10 cellular contexts compared by ENCODE assay signal in genomic region chr7:27116019-27116411, GRCh38. TPM values are rescaled to one million over a fixed set of nuclear protein-coding genes. Genes with fewer than 3 reads are reported as not detected.
DNase-seq lines count a peak whose midpoint lies in the region; ATAC-seq and TF ChIP-seq lines count a peak whose summit lies in the region.
"Had no signal": no experiment of that assay in that cellular context is flagged by ENCODE, and none has a peak within 500 bp of the region (broad histone marks: within the 10 kb centered on the region; RNA-seq: fewer than 3 reads in every experiment).

No MANE protein-coding gene starts in this region.

- intact Hi-C loops in left lung (cut with DNase I) = no loop called here

- H3K4me3 Mint-ChIP-seq in activated CD8-positive, alpha-beta memory T cell treated with anti-CD3 and anti-CD28 coated beads, Interleukin-2, amount 10 ng/mL, durations not matched to agents 7 days and 5 days = no peak overlapping the region
- H3K4me3 Mint-ChIP-seq: memory B cell; stimulated activated effector memory CD8-positive, alpha-beta T cell treated with anti-CD3 and anti-CD28 coated beads, Interleukin-12 subunit alpha, Interleukin-12 subunit beta, amount 100 ng/mL, for 72 hours; T-helper 17 cell had no signal

- TF ChIP-seq CTCF in astrocyte of the cerebellum (IDR thresholded peaks at IDR 0.05; ENCODE audit: low read depth, low read length, missing control alignments) (no peak), left lung (IDR thresholded peaks at IDR 0.05) (no peak), thoracic aorta (IDR thresholded peaks at IDR 0.05) (no peak)

- H3K27ac ChIP-seq in left lung (peak overlapping the region; percentile 73 to 86), thoracic aorta (peak overlapping the region; percentile 96 to 99)

- H3K4me3 ChIP-seq in astrocyte of the cerebellum (ENCODE audit: low read depth, low read length) (peak overlapping the region; percentile 76), left lung (peak overlapping the region; percentile 33 to 41), thoracic aorta (peak overlapping the region; percentile 99)

- DNase-seq in astrocyte of the cerebellum (ENCODE audit: low read depth) = no peak
- DNase-seq in left lung = no peak
- no peak for DNase-seq in thoracic aorta (ENCODE audit: low spot score)
- no peak for DNase-seq in H4 (ENCODE audit: low spot score)
- no peak for DNase-seq in activated CD8-positive, alpha-beta memory T cell treated with anti-CD3 and anti-CD28 coated beads, Interleukin-2, amount 10 ng/mL, durations not matched to agents 7 days and 5 days
- DNase-seq: amniotic stem cell, T-helper 17 cell had no signal

- H3K27me3 Mint-ChIP-seq in activated CD8-positive, alpha-beta memory T cell treated with anti-CD3 and anti-CD28 coated beads, Interleukin-2, amount 10 ng/mL, durations not matched to agents 7 days and 5 days = peaks cover 3% of the 10 kb centered on the region

- H3K9me3 ChIP-seq in left lung (no peaks in the 10 kb centered on the region), thoracic aorta (no peaks in the 10 kb centered on the region)

- in situ Hi-C loops in astrocyte of the cerebellum (cut with HindIII; ENCODE audit: low sequenced_read_pairs) = loop anchor here (5.0 kb wide), 1 partner anchor 264 kb away; no protein-coding TSS in a partner anchor

- no peak overlapping the region for H3K27ac Mint-ChIP-seq in activated CD8-positive, alpha-beta memory T cell treated with anti-CD3 and anti-CD28 coated beads, Interleukin-2, amount 10 ng/mL, durations not matched to agents 7 days and 5 days
- H3K27ac Mint-ChIP-seq: memory B cell; stimulated activated effector memory CD8-positive, alpha-beta T cell treated with anti-CD3 and anti-CD28 coated beads, Interleukin-12 subunit alpha, Interleukin-12 subunit beta, amount 100 ng/mL, for 72 hours; T-helper 17 cell had no signal

- H3K4me1 ChIP-seq in left lung (peaks cover 6% of the 10 kb centered on the region in 2 donors), thoracic aorta (ENCODE audit: control insufficient read depth in 1 of 2, low read depth in 2 of 2) (peaks cover 10 to 39% of the 10 kb centered on the region in 2 donors)

- CTCF ChIA-PET in activated CD8-positive, alpha-beta memory T cell treated with anti-CD3 and anti-CD28 coated beads, Interleukin-2, amount 10 ng/mL, durations not matched to agents 7 days and 5 days (lab: Charles Lee) = no interaction called here

- H3K27me3 ChIP-seq in left lung (peaks cover 6 to 80% of the 10 kb centered on the region in 2 donors), thoracic aorta (replicated peaks; ENCODE audit: insufficient read depth) (no peaks in the 10 kb centered on the region)

- no peaks in the 10 kb centered on the region for H3K4me1 Mint-ChIP-seq in activated CD8-positive, alpha-beta memory T cell treated with anti-CD3 and anti-CD28 coated beads, Interleukin-2, amount 10 ng/mL, durations not matched to agents 7 days and 5 days
- H3K4me1 Mint-ChIP-seq: memory B cell; stimulated activated effector memory CD8-positive, alpha-beta T cell treated with anti-CD3 and anti-CD28 coated beads, Interleukin-12 subunit alpha, Interleukin-12 subunit beta, amount 100 ng/mL, for 72 hours; T-helper 17 cell had no signal

- ATAC-seq in left lung = no peak
- ATAC-seq in thoracic aorta (ENCODE audit: insufficient number of reproducible peaks, low FRiP score, low read depth) = no peak
- no peak for ATAC-seq in activated CD8-positive, alpha-beta memory T cell treated with anti-CD3 and anti-CD28 coated beads, Interleukin-2, amount 10 ng/mL, durations not matched to agents 7 days and 5 days
- ATAC-seq in HG03354 (IDR thresholded peaks at IDR 0.05; ENCODE audit: poor library complexity, severe bottlenecking, unreplicated experiment) = no peak
- ATAC-seq: stimulated activated effector memory CD8-positive, alpha-beta T cell treated with anti-CD3 and anti-CD28 coated beads, Interleukin-12 subunit alpha, Interleukin-12 subunit beta, amount 100 ng/mL, for 72 hours; T-helper 17 cell had no signal

- H3K36me3 ChIP-seq in left lung (no peaks in the 10 kb centered on the region), thoracic aorta (no peaks in the 10 kb centered on the region)

- H3K9me3 Mint-ChIP-seq in activated CD8-positive, alpha-beta memory T cell treated with anti-CD3 and anti-CD28 coated beads, Interleukin-2, amount 10 ng/mL, durations not matched to agents 7 days and 5 days (ENCODE audit: low read depth) = no peaks in the 10 kb centered on the region
- H3K9me3 Mint-ChIP-seq: memory B cell; stimulated activated effector memory CD8-positive, alpha-beta T cell treated with anti-CD3 and anti-CD28 coated beads, Interleukin-12 subunit alpha, Interleukin-12 subunit beta, amount 100 ng/mL, for 72 hours had no signal

- H3K36me3 Mint-ChIP-seq in activated CD8-positive, alpha-beta memory T cell treated with anti-CD3 and anti-CD28 coated beads, Interleukin-2, amount 10 ng/mL, durations not matched to agents 7 days and 5 days = no peaks in the 10 kb centered on the region
- H3K36me3 Mint-ChIP-seq: memory B cell; stimulated activated effector memory CD8-positive, alpha-beta T cell treated with anti-CD3 and anti-CD28 coated beads, Interleukin-12 subunit alpha, Interleukin-12 subunit beta, amount 100 ng/mL, for 72 hours had no signal

RNA-seq across cellular contexts. Expression of gene HOXA2, which starts 13.5 kb away (rescaled TPM):
- total RNA-seq in left lung = 1 to 10 TPM in 1 of 2 donors, under 1 TPM in 1; 0.61 to 1.4 TPM
- total RNA-seq in thoracic aorta = 1 to 10 TPM; 3.4 to 4.6 TPM
- 1.2 TPM in 1 of 2 replicates, not detected in the other for total RNA-seq in H4 (2014; rRNA removed; shearing (Covaris generic))
- not detected for total RNA-seq in activated CD8-positive, alpha-beta memory T cell treated with anti-CD3 and anti-CD28 coated beads, Interleukin-2, amount 10 ng/mL, durations not matched to agents 7 days and 5 days
- total RNA-seq: T-helper 17 cell had no signal

RNA-seq across cellular contexts. Expression of gene HOXA4, which starts 14.5 kb away (rescaled TPM):
- total RNA-seq in left lung = 1 to 10 TPM; 3.4 to 7.6 TPM
- 1 to 10 TPM; 3.7 to 6.1 TPM for total RNA-seq in thoracic aorta
- 0.88 and 1.2 TPM in 2 replicates for total RNA-seq in H4 (2014; rRNA removed; shearing (Covaris generic))
- total RNA-seq in activated CD8-positive, alpha-beta memory T cell treated with anti-CD3 and anti-CD28 coated beads, Interleukin-2, amount 10 ng/mL, durations not matched to agents 7 days and 5 days = not detected

RNA-seq across cellular contexts. Expression of gene HOXA1, which starts 20.2 kb away (rescaled TPM):
- total RNA-seq in left lung = under 1 TPM; 0.50 to 0.60 TPM
- 1 to 10 TPM in 1 of 2 donors, not detected in 1; 3.1 TPM for total RNA-seq in thoracic aorta
- 1.2 and 3.0 TPM in 2 replicates for total RNA-seq in H4 (2014; rRNA removed; shearing (Covaris generic))
- under 1 TPM; 0.28 to 0.76 TPM for total RNA-seq in activated CD8-positive, alpha-beta memory T cell treated with anti-CD3 and anti-CD28 coated beads, Interleukin-2, amount 10 ng/mL, durations not matched to agents 7 days and 5 days

RNA-seq across cellular contexts. Expression of gene HOXA5, which starts 27.5 kb away (rescaled TPM):
- total RNA-seq in left lung = 10 to 100 TPM; 16.1 to 21.6 TPM
- total RNA-seq in thoracic aorta = 1 to 10 TPM in 1 of 2 donors, under 1 TPM in 1; 0.35 to 1.2 TPM
- 3.6 and 8.0 TPM in 2 replicates for total RNA-seq in H4 (2014; rRNA removed; shearing (Covaris generic))
- total RNA-seq in activated CD8-positive, alpha-beta memory T cell treated with anti-CD3 and anti-CD28 coated beads, Interleukin-2, amount 10 ng/mL, durations not matched to agents 7 days and 5 days = not detected

RNA-seq across cellular contexts. Expression of gene HOXA6, which starts 31.6 kb away (rescaled TPM):
- 1 to 10 TPM; 3.5 to 5.0 TPM for total RNA-seq in left lung
- total RNA-seq in thoracic aorta = not detected
- 0.64 and 0.70 TPM in 2 replicates for total RNA-seq in H4 (2014; rRNA removed; shearing (Covaris generic))
- total RNA-seq in activated CD8-positive, alpha-beta memory T cell treated with anti-CD3 and anti-CD28 coated beads, Interleukin-2, amount 10 ng/mL, durations not matched to agents 7 days and 5 days = not detected
- total RNA-seq: T-helper 17 cell had no signal

Comparison
In these comparisons a context has a peak if more than half of its experiments do, and no peak if none do; other contexts are left out.
1. H3K4me3 ChIP-seq: peak in every context shown above with its lines; median percentile 99 in thoracic aorta; 76 in astrocyte of the cerebellum; 37 in left lung.